In genomic region chr2:101205521-101205998, GRCh38 we compare ENCODE assay signal across 8 cellular contexts. TPM values are rescaled to one million over a fixed set of nuclear protein-coding genes. Genes with fewer than 3 reads are reported as not detected.
DNase-seq lines count a peak whose midpoint lies in the region; ATAC-seq, FAIRE-seq and TF ChIP-seq lines count a peak whose summit lies in the region.

No MANE protein-coding gene starts in this region.

- CTCF ChIA-PET in GM10248 (lab: Yijun Ruan, JAX): interaction anchor here (0.7 to 3.9 kb wide), 21 partner anchors 9 to 624 kb away, joined by 3 to 26 read pairs (median 4); no protein-coding TSS in a partner anchor

- WGBS in pancreas, 2 donors: 17 to 25% methylated on average over 10 of the region's 10 CpGs

- peaks cover 3% of the 10 kb centered on the region for H3K36me3 Mint-ChIP-seq in activated naive CD4-positive, alpha-beta T cell treated with anti-CD3 and anti-CD28 coated beads, Interleukin-2, amount 50 U/mL, for 24 hours
- H3K36me3 Mint-ChIP-seq in glutamatergic neuron (ENCODE audit: unreplicated experiment): peaks cover 8% of the 10 kb centered on the region

- peaks cover 8% of the 10 kb centered on the region for H3K9me3 Mint-ChIP-seq in activated naive CD4-positive, alpha-beta T cell treated with anti-CD3 and anti-CD28 coated beads, Interleukin-2, amount 50 U/mL, for 24 hours
- H3K9me3 Mint-ChIP-seq in glutamatergic neuron (ENCODE audit: unreplicated experiment): peaks cover 1% of the 10 kb centered on the region

- POLR2A ChIA-PET in GM10248 (lab: Yijun Ruan, JAX): interaction anchor here (0.7 kb wide), 1 partner anchor 27 kb away, joined by 5 read pairs; no protein-coding TSS in a partner anchor

- peak; percentile 57 for DNase-seq in GM10248 (ENCODE audit: extremely low spot score)
- DNase-seq in M059J (ENCODE audit: low read depth): peak; percentile 86
- DNase-seq in SJSA1 (ENCODE audit: low read depth in 1 of 2, low spot score in 2 of 2): peak; percentile 55 to 75
- peak; percentile 22 for DNase-seq in glutamatergic neuron
- DNase-seq in pancreas: peak in 4 of 6 donors; percentile 41 to 68 (median 46)

- no peaks in the 10 kb centered on the region for H3K27me3 Mint-ChIP-seq in activated naive CD4-positive, alpha-beta T cell treated with anti-CD3 and anti-CD28 coated beads, Interleukin-2, amount 50 U/mL, for 24 hours
- H3K27me3 Mint-ChIP-seq in glutamatergic neuron (ENCODE audit: unreplicated experiment): peaks cover 3% of the 10 kb centered on the region

- H3K9me3 ChIP-seq in SJSA1 (replicated peaks) (0 out of 2 replicates have a peak, but pooled peaks cover 2% of the 10 kb centered on the region), pancreas (no peaks in the 10 kb centered on the region)

- ATAC-seq in pancreas (peak; percentile 92 to 98 (median 98)), GM18867 (IDR thresholded peaks at IDR 0.05; ENCODE audit: unreplicated experiment) (no peak), HG03139 (IDR thresholded peaks at IDR 0.05; ENCODE audit: unreplicated experiment) (no peak)

- peaks cover 36% of the 10 kb centered on the region for H3K4me1 ChIP-seq in SJSA1 (replicated peaks)
- H3K4me1 ChIP-seq in pancreas: peaks cover 0 to 5% (median 3%) of the 10 kb centered on the region in 3 donors

- H3K27ac ChIP-seq in SJSA1 (peak overlapping the region; percentile 36), pancreas (no peak overlapping the region)

- FAIRE-seq in pancreas (lab: Jason Lieb, UNC): no peak

- H3K36me3 ChIP-seq in SJSA1: no peaks in the 10 kb centered on the region
- H3K36me3 ChIP-seq in pancreas: no peaks in the 10 kb centered on the region

- peaks cover 12% of the 10 kb centered on the region for H3K4me1 Mint-ChIP-seq in activated naive CD4-positive, alpha-beta T cell treated with anti-CD3 and anti-CD28 coated beads, Interleukin-2, amount 50 U/mL, for 24 hours
- H3K4me1 Mint-ChIP-seq in glutamatergic neuron (ENCODE audit: low read depth, unreplicated experiment): no peaks in the 10 kb centered on the region

- intact Hi-C loops in pancreas (cut with DNase I): loop anchor here in 1 of 3 donors (10.0 kb wide), 1 partner anchor 171 kb away; no protein-coding TSS in a partner anchor

- peak overlapping the region; percentile 68 for H3K4me3 Mint-ChIP-seq in activated naive CD4-positive, alpha-beta T cell treated with anti-CD3 and anti-CD28 coated beads, Interleukin-2, amount 50 U/mL, for 24 hours
- no peak overlapping the region for H3K4me3 Mint-ChIP-seq in glutamatergic neuron (ENCODE audit: unreplicated experiment)

- peak overlapping the region; percentile 71 for H3K27ac Mint-ChIP-seq in activated naive CD4-positive, alpha-beta T cell treated with anti-CD3 and anti-CD28 coated beads, Interleukin-2, amount 50 U/mL, for 24 hours
- H3K27ac Mint-ChIP-seq in glutamatergic neuron (ENCODE audit: unreplicated experiment): no peak overlapping the region

- H3K27me3 ChIP-seq in SJSA1 (replicated peaks) (no peaks in the 10 kb centered on the region), pancreas (no peaks in the 10 kb centered on the region)

- TF ChIP-seq CTCF in GM10248 (IDR thresholded peaks at IDR 0.05; ENCODE audit: control extremely low read depth, extremely low read depth, low read depth, missing control alignments) (peak; percentile 51), glutamatergic neuron (IDR thresholded peaks at IDR 0.05; ENCODE audit: partially characterized antibody, unreplicated experiment) (no peak), pancreas (IDR thresholded peaks at IDR 0.05) (peak in 2 of 4 donors; percentile 28 to 42)

- H3K4me3 ChIP-seq in SJSA1 (peak overlapping the region; percentile 7; the same call in 1 of the 2 replicates), pancreas (peak overlapping the region in 1 of 4 donors; percentile 13)

RNA-seq across cellular contexts. Expression of gene CNOT11, which starts 47.1 kb away (rescaled TPM):
- 43.1 and 57.1 TPM in 2 replicates for total RNA-seq in M059J (2014; rRNA removed; shearing (Covaris generic))
- total RNA-seq in SJSA1 (2014; rRNA removed; shearing (Covaris generic)): 44.2 and 59.8 TPM in 2 replicates
- total RNA-seq in glutamatergic neuron (ENCODE audit: unreplicated experiment) (35.6 TPM), pancreas (10 to 100 TPM; 15.4 to 25.4 (median 17.6) TPM)
- polyA plus RNA-seq in pancreas: 10 to 100 TPM; 10.2 to 20.3 TPM

RNA-seq across cellular contexts. Expression of gene TBC1D8, which starts 54.4 kb away (rescaled TPM):
- 5.1 and 9.3 TPM in 2 replicates for total RNA-seq in M059J (2014; rRNA removed; shearing (Covaris generic))
- total RNA-seq in SJSA1 (2014; rRNA removed; shearing (Covaris generic)): 18.2 and 18.6 TPM in 2 replicates
- 14.6 TPM for total RNA-seq in glutamatergic neuron (ENCODE audit: unreplicated experiment)
- 10 to 100 TPM; 21.3 to 43.2 (median 31.1) TPM for total RNA-seq in pancreas
- 10 to 100 TPM; 37.1 to 46.2 TPM for polyA plus RNA-seq in pancreas

Comparison
In these comparisons a context has a peak if more than half of its experiments do, and no peak if none do; other contexts are left out.
1. DNase-seq: peak in every context shown above with its lines; median percentile 86 in M059J; 65 in SJSA1; 57 in GM10248; 46 in pancreas; 22 in glutamatergic neuron.
2. ATAC-seq: peak in pancreas (4 of 4); none in GM18867 (single experiment) and HG03139 (single experiment).